In genomic region chr10:43823237-43823605, GRCh38 we compare ENCODE assay signal across 20 cellular contexts.
DNase-seq lines count a peak whose midpoint lies in the region; ATAC-seq and TF ChIP-seq lines count a peak whose summit lies in the region.
"Had no signal": no experiment of that assay in that cellular context is flagged by ENCODE, and none has a peak within 500 bp of the region (broad histone marks: within the 10 kb centered on the region; RNA-seq: fewer than 3 reads in every experiment).

No MANE protein-coding gene starts in this region.

- H3K27me3 Mint-ChIP-seq in natural killer cell treated with Interleukin-12 subunit alpha and Interleukin-12 subunit beta and Interleukin-15 and Interleukin-18, amount 100 ng/mL, for 72 hours, result peaks cover 15 to 18% of the 10 kb centered on the region in 2 donors
- H3K27me3 Mint-ChIP-seq in natural killer cell (ENCODE audit: low read depth in 2 of 2) (peaks cover 7 to 14% of the 10 kb centered on the region in 2 donors), chondrocyte (ENCODE audit: low read depth) (no peaks in the 10 kb centered on the region), nephron progenitor cell (ENCODE audit: low read depth, poor library complexity) (peaks cover 10% of the 10 kb centered on the region)
- H3K27me3 Mint-ChIP-seq: activated B cell treated with CpG ODN at 0.5 μM for 24 hours had no signal

- H3K36me3 Mint-ChIP-seq in natural killer cell treated with Interleukin-12 subunit alpha and Interleukin-12 subunit beta and Interleukin-15 and Interleukin-18, amount 100 ng/mL, for 72 hours, result no peaks in the 10 kb centered on the region
- H3K36me3 Mint-ChIP-seq in natural killer cell (no peaks in the 10 kb centered on the region), chondrocyte (ENCODE audit: low read depth) (no peaks in the 10 kb centered on the region), nephron progenitor cell (ENCODE audit: low read depth) (no peaks in the 10 kb centered on the region)
- H3K36me3 Mint-ChIP-seq: neural progenitor cell had no signal

- H3K9ac ChIP-seq in rectal smooth muscle tissue (ENCODE audit: low read length), result no peak overlapping the region
- H3K9ac ChIP-seq: neural progenitor cell had no signal

- no peaks in the 10 kb centered on the region for H3K9me3 Mint-ChIP-seq in natural killer cell treated with Interleukin-12 subunit alpha and Interleukin-12 subunit beta and Interleukin-15 and Interleukin-18, amount 100 ng/mL, for 72 hours
- H3K9me3 Mint-ChIP-seq in natural killer cell, result no peaks in the 10 kb centered on the region
- peaks cover 9% of the 10 kb centered on the region for H3K9me3 Mint-ChIP-seq in chondrocyte (ENCODE audit: low read depth)
- H3K9me3 Mint-ChIP-seq in nephron progenitor cell, result peaks cover 8% of the 10 kb centered on the region
- H3K9me3 Mint-ChIP-seq: activated B cell treated with CpG ODN at 0.5 μM for 24 hours, neural progenitor cell had no signal

- H3K36me3 ChIP-seq in rectal smooth muscle tissue (ENCODE audit: control insufficient read depth, insufficient read depth, low read length), result no peaks in the 10 kb centered on the region
- H3K36me3 ChIP-seq: breast epithelium, neural progenitor cell, prostate gland had no signal

- peak overlapping the region in 1 of 2 donors; percentile 54 for H3K27ac Mint-ChIP-seq in natural killer cell treated with Interleukin-12 subunit alpha and Interleukin-12 subunit beta and Interleukin-15 and Interleukin-18, amount 100 ng/mL, for 72 hours
- no peak overlapping the region for H3K27ac Mint-ChIP-seq in natural killer cell
- H3K27ac Mint-ChIP-seq in chondrocyte (ENCODE audit: unreplicated experiment), result peak overlapping the region; percentile 70
- no peak overlapping the region for H3K27ac Mint-ChIP-seq in nephron progenitor cell
- H3K27ac Mint-ChIP-seq: activated B cell treated with CpG ODN at 0.5 μM for 24 hours, neural progenitor cell had no signal

- H3K4me3 ChIP-seq in rectal smooth muscle tissue (ENCODE audit: low read length), result no peak overlapping the region
- H3K4me3 ChIP-seq: breast epithelium, K562, neural progenitor cell, prostate gland had no signal

- no peaks in the 10 kb centered on the region for H3K27me3 ChIP-seq in rectal smooth muscle tissue (ENCODE audit: control insufficient read depth, insufficient read depth, low read length)
- H3K27me3 ChIP-seq: breast epithelium, neural progenitor cell had no signal

- intact Hi-C loops in natural killer cell (cut with micrococcal nuclease), result no loop called here

- peaks cover 14 to 18% of the 10 kb centered on the region in 2 donors for H3K4me1 Mint-ChIP-seq in natural killer cell treated with Interleukin-12 subunit alpha and Interleukin-12 subunit beta and Interleukin-15 and Interleukin-18, amount 100 ng/mL, for 72 hours (ENCODE audit: low read depth in 2 of 2)
- H3K4me1 Mint-ChIP-seq in natural killer cell (peaks cover 3 to 4% of the 10 kb centered on the region in 2 donors), chondrocyte (ENCODE audit: low read depth) (peaks cover 38% of the 10 kb centered on the region), nephron progenitor cell (peaks cover 9% of the 10 kb centered on the region)
- H3K4me1 Mint-ChIP-seq: activated B cell treated with CpG ODN at 0.5 μM for 24 hours had no signal

- no peak for ATAC-seq in natural killer cell treated with Interleukin-12 subunit alpha and Interleukin-12 subunit beta and Interleukin-15 and Interleukin-18, amount 100 ng/mL, for 72 hours
- ATAC-seq in natural killer cell (no peak), GM21786 (IDR thresholded peaks at IDR 0.05; ENCODE audit: unreplicated experiment) (no peak), GM19328 (IDR thresholded peaks at IDR 0.05; ENCODE audit: unreplicated experiment) (no peak)
- ATAC-seq: K562 had no signal

- DNase-seq in natural killer cell treated with Interleukin-12 subunit alpha and Interleukin-12 subunit beta and Interleukin-15 and Interleukin-18, amount 100 ng/mL, for 72 hours (ENCODE audit: low spot score), result no peak
- DNase-seq in natural killer cell, result no peak
- DNase-seq in chondrocyte (ENCODE audit: low spot score), result no peak
- no peak for DNase-seq in nephron progenitor cell
- DNase-seq: activated B cell treated with CpG ODN at 0.5 μM for 24 hours; activated CD8-positive, alpha-beta memory T cell treated with anti-CD3 and anti-CD28 coated beads for 24 hours; midbrain; NCI-H146; NCI-H2171 treated with DMSO at 0.1 percent for 48 hours; NCI-H526 treated with DMSO at 0.1 percent for 48 hours; small intestine; stimulated activated CD4-positive, alpha-beta T cell treated with anti-CD3 and anti-CD28 coated beads, Interleukin-4, amount 100 ng/mL, for 4 hours; T1000 had no signal

- H3K4me1 ChIP-seq in rectal smooth muscle tissue (ENCODE audit: control insufficient read depth, insufficient read depth, low read length), result peaks cover 9% of the 10 kb centered on the region
- H3K4me1 ChIP-seq: prostate gland had no signal

- peak overlapping the region; percentile 63 for H3K27ac ChIP-seq in rectal smooth muscle tissue (ENCODE audit: low read depth, low read length)
- H3K27ac ChIP-seq: neural progenitor cell, prostate gland had no signal

- peak overlapping the region; percentile 0 for H3K4me3 Mint-ChIP-seq in natural killer cell treated with Interleukin-12 subunit alpha and Interleukin-12 subunit beta and Interleukin-15 and Interleukin-18, amount 100 ng/mL, for 72 hours
- no peak overlapping the region for H3K4me3 Mint-ChIP-seq in natural killer cell
- H3K4me3 Mint-ChIP-seq in chondrocyte (ENCODE audit: unreplicated experiment), result no peak overlapping the region
- H3K4me3 Mint-ChIP-seq in nephron progenitor cell, result no peak overlapping the region
- H3K4me3 Mint-ChIP-seq: activated B cell treated with CpG ODN at 0.5 μM for 24 hours, neural progenitor cell had no signal

- TF ChIP-seq CTCF in natural killer cell (IDR thresholded peaks at IDR 0.05) (no peak), chondrocyte (IDR thresholded peaks at IDR 0.05) (no peak), nephron progenitor cell (IDR thresholded peaks at IDR 0.05) (no peak)
